10 cellular contexts compared by ENCODE assay signal in the genomic region with DNA sequence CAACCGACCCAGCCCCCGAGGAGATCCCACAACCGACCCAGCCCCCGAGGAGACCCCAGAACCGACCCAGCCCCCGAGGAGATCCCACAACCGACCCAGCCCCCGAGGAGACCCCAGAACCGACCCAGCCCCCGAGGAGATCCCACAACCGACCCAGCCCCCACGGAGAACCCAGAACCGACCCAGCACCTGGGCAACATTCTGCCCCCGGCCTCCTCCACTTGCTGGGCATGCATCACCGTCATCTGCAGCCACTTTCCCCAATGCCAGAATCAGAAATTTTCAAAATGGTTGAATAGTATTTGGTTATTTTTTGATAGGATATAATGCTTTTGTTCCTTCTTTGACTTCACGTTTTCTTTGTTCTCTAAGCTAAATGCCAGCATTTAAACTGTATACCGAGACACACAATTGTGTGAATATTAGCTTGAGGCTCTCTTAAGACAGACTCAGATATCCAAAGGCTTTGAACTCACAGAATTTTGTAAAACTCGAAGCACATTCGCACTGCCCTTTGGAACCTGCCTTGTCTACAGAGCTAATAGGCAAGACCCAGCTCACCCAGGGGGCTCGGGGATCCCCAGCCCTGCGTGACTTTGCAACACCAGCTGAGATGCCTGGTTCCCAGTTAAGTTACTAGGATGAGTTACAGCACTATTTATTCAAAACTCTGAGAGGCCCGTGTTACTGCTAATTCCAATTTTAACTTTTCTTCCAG. TPM values are rescaled to one million over a fixed set of nuclear protein-coding genes. Genes with fewer than 3 reads are reported as not detected.
DNase-seq lines count a peak whose midpoint lies in the region; ATAC-seq lines count a peak whose summit lies in the region.
"Had no signal": no experiment of that assay in that cellular context is flagged by ENCODE, and none has a peak within 500 bp of the region (broad histone marks: within the 10 kb centered on the region; RNA-seq: fewer than 3 reads in every experiment).

No MANE protein-coding gene starts in this region.

- peak overlapping the region; percentile 92 for H3K27ac ChIP-seq in naive thymus-derived CD4-positive, alpha-beta T cell (ENCODE audit: low read depth, low read length)

- H3K4me1 ChIP-seq in naive thymus-derived CD4-positive, alpha-beta T cell (ENCODE audit: control insufficient read depth in 2 of 2, insufficient read depth in 2 of 2, low read length in 2 of 2): peaks cover 88 to 90% of the 10 kb centered on the region in 2 donors

- H3K9me3 Mint-ChIP-seq in IgD-negative memory B cell: no peaks in the 10 kb centered on the region
- H3K9me3 Mint-ChIP-seq in naive thymus-derived CD4-positive, alpha-beta T cell: peaks cover 0 to 2% (median 0%) of the 10 kb centered on the region in 11 donors

- CTCF ChIA-PET in naive thymus-derived CD4-positive, alpha-beta T cell (lab: Charles Lee): interaction anchor here (0.7 to 1.6 kb wide), 10 partner anchors 12 to 78 kb away, joined by 3 to 12 read pairs (median 5); partner anchors contain the start of gene RASA3

- ATAC-seq in GM19023 (IDR thresholded peaks at IDR 0.05; ENCODE audit: unreplicated experiment): peak; percentile 38
- peak; percentile 33 for ATAC-seq in naive thymus-derived CD4-positive, alpha-beta T cell

- no peaks in the 10 kb centered on the region for H3K36me3 ChIP-seq in H7 (replicated peaks; ENCODE audit: control insufficient read depth, insufficient read depth, low read length)
- H3K36me3 ChIP-seq in naive thymus-derived CD4-positive, alpha-beta T cell (ENCODE audit: control insufficient read depth in 2 of 3, insufficient read depth in 3 of 3, low read length in 3 of 3): no peaks in the 10 kb centered on the region

- H3K4me1 Mint-ChIP-seq in IgD-negative memory B cell: peaks cover 22 to 45% (median 41%) of the 10 kb centered on the region in 3 donors
- peaks cover 59 to 82% (median 79%) of the 10 kb centered on the region in 7 donors for H3K4me1 Mint-ChIP-seq in naive thymus-derived CD4-positive, alpha-beta T cell

- POLR2A ChIA-PET in naive thymus-derived CD4-positive, alpha-beta T cell (lab: Charles Lee): interaction anchor here (0.7 to 1.6 kb wide), 22 partner anchors 8 to 132 kb away, joined by 3 to 49 read pairs (median 5); partner anchors contain the start of gene RASA3

- DNase-seq in H7 (peak; percentile 41), SW480 (ENCODE audit: low spot score) (no peak), AML-193 (lab: John Stamatoyannopoulos, UW) (no peak), nucleus accumbens (lab: John Stamatoyannopoulos, UW) (no peak), mesenteric fat pad (ENCODE audit: low spot score) (no peak)
- DNase-seq in naive thymus-derived CD4-positive, alpha-beta T cell: no peak
- DNase-seq: NCI-H1105 had no signal

- H3K9me3 ChIP-seq in naive thymus-derived CD4-positive, alpha-beta T cell (ENCODE audit: control insufficient read depth in 2 of 3, low read length in 3 of 3): no peaks in the 10 kb centered on the region

- peaks cover 9% of the 10 kb centered on the region for H3K27me3 Mint-ChIP-seq in IgD-negative memory B cell
- H3K27me3 Mint-ChIP-seq in naive thymus-derived CD4-positive, alpha-beta T cell: peaks cover 0 to 15% (median 0%) of the 10 kb centered on the region in 5 donors

- H3K27me3 ChIP-seq in H7 (ENCODE audit: control insufficient read depth, insufficient read depth, low read length): no peaks in the 10 kb centered on the region
- no peaks in the 10 kb centered on the region for H3K27me3 ChIP-seq in naive thymus-derived CD4-positive, alpha-beta T cell (ENCODE audit: control insufficient read depth in 2 of 2, insufficient read depth in 2 of 2, low read length in 2 of 2)

- H3K4me3 ChIP-seq in H7 (ENCODE audit: insufficient read depth, low read depth, low read length): no peak overlapping the region
- no peak overlapping the region for H3K4me3 ChIP-seq in naive thymus-derived CD4-positive, alpha-beta T cell (ENCODE audit: low read length)

- H3K27ac Mint-ChIP-seq in IgD-negative memory B cell: peak overlapping the region; percentile 71 to 99 (median 92)
- peak overlapping the region; percentile 92 to 100 (median 100) for H3K27ac Mint-ChIP-seq in naive thymus-derived CD4-positive, alpha-beta T cell

- peaks cover 2% of the 10 kb centered on the region for H3K36me3 Mint-ChIP-seq in IgD-negative memory B cell
- H3K36me3 Mint-ChIP-seq in naive thymus-derived CD4-positive, alpha-beta T cell: peaks cover 0 to 14% (median 3%) of the 10 kb centered on the region in 5 donors

- intact Hi-C loops in naive thymus-derived CD4-positive, alpha-beta T cell (cut with micrococcal nuclease): loop anchor here (1.0 kb wide), 7 partner anchors 8 to 78 kb away; no protein-coding TSS in a partner anchor

- peak overlapping the region; percentile 25 to 82 (median 64) for H3K4me3 Mint-ChIP-seq in IgD-negative memory B cell
- peak overlapping the region; percentile 76 to 90 (median 82) for H3K4me3 Mint-ChIP-seq in naive thymus-derived CD4-positive, alpha-beta T cell

RNA-seq across cellular contexts. Expression of gene RASA3, which starts 15.5 kb away (rescaled TPM):
- 15.3 and 16.5 TPM in 2 replicates for total RNA-seq in H7 (2014; rRNA removed; shearing (Covaris generic))
- 52.8 TPM for polyA plus RNA-seq in IgD-negative memory B cell
- total RNA-seq in naive thymus-derived CD4-positive, alpha-beta T cell: 100 to 1,000 TPM; 110 to 227 (median 199) TPM
- polyA plus RNA-seq in naive thymus-derived CD4-positive, alpha-beta T cell: 100 to 1,000 TPM; 109 to 195 TPM
- 102 TPM for total RNA-seq in mesenteric fat pad

RNA-seq across cellular contexts. Expression of gene CFAP97D2, which starts 31.1 kb away (rescaled TPM):
- not detected in 2 replicates for total RNA-seq in H7 (2014; rRNA removed; shearing (Covaris generic))
- not detected for polyA plus RNA-seq in IgD-negative memory B cell
- 1 to 10 TPM in 1 of 5 experiments, under 1 TPM in 1, not detected in 3; 0.27 to 1.1 TPM for total RNA-seq in naive thymus-derived CD4-positive, alpha-beta T cell
- polyA plus RNA-seq in naive thymus-derived CD4-positive, alpha-beta T cell: under 1 TPM in 1 of 2 donors, not detected in 1; 0.33 TPM
- total RNA-seq in mesenteric fat pad: not detected
- polyA plus RNA-seq: neural cell had no signal
